8 cellular contexts compared by ENCODE assay signal in the genomic region with DNA sequence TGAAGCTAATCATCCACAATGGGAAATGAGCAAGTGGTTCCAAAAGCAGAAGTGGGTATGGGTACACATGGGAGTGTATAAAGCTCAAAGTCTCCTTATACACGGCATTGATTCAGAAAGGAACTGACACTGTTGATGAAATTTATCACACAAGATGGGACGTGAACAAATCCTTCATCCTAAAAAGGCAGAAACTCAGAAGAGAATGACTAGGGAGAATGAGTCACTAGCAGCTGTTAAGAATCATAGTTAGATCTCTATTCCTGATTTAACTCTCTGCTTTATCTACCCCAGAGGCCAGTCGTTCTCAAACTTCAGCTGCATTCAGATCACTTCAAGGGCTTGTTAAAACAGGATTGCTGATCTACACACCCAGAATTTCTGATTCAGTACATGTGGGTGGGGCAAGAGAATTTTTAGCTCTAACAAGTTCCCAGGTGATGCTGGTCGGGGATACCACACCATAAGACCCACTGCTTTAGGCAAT.
DNase-seq lines count a peak whose midpoint lies in the region; ATAC-seq and TF ChIP-seq lines count a peak whose summit lies in the region.

No MANE protein-coding gene starts in this region.

- no peak overlapping the region for H2AFZ ChIP-seq in MM.1S (ENCODE audit: low read length)

- peaks cover 4% of the 10 kb centered on the region for H3K27me3 Mint-ChIP-seq in brain

- peak overlapping the region in 3 of 5 experiments; percentile 73 to 90 (median 87) for H3K27ac Mint-ChIP-seq in brain

- no peaks in the 10 kb centered on the region for H3K9me3 ChIP-seq in MM.1S (replicated peaks; ENCODE audit: insufficient read depth, low read length)

- H3K27ac ChIP-seq in MM.1S (ENCODE audit: low read length): no peak overlapping the region

- no peaks in the 10 kb centered on the region for H3K27me3 ChIP-seq in MM.1S (replicated peaks; ENCODE audit: insufficient read depth, low read length)

- H3K9me2 ChIP-seq in MM.1S (replicated peaks; ENCODE audit: insufficient read depth, low read length): no peaks in the 10 kb centered on the region

- H3K9ac ChIP-seq in MM.1S (ENCODE audit: low read length): no peak overlapping the region

- H3K36me3 Mint-ChIP-seq in brain: peaks cover 8% of the 10 kb centered on the region

- DNase-seq in AG08396 (ENCODE audit: low spot score): peak; percentile 24
- DNase-seq in HCEC 1CT: peak; percentile 94
- peak; percentile 37 for DNase-seq in middle frontal gyrus (ENCODE audit: extremely low spot score, low spot score)
- no peak for DNase-seq in left lobe of liver (ENCODE audit: low spot score)
- no peak for DNase-seq in NCI-H1048 (lab: John Stamatoyannopoulos, UW)
- no peak for DNase-seq in MM.1S

- peak overlapping the region in 1 of 5 experiments; percentile 36 for H3K4me3 Mint-ChIP-seq in brain

- H3K9me3 Mint-ChIP-seq in brain: peaks cover 0 to 13% (median 12%) of the 10 kb centered on the region in 5 experiments

- H3K4me1 Mint-ChIP-seq in brain: peaks cover 42% of the 10 kb centered on the region

- H3K4me2 ChIP-seq in MM.1S (ENCODE audit: low read depth, low read length): no peak overlapping the region

- no peak overlapping the region for H3K4me3 ChIP-seq in MM.1S (ENCODE audit: low read length)

- no peaks in the 10 kb centered on the region for H4K20me1 ChIP-seq in MM.1S (ENCODE audit: insufficient read depth, low read length)

- no peaks in the 10 kb centered on the region for H3F3A ChIP-seq in MM.1S (ENCODE audit: insufficient read depth, low read length)

- H3K79me2 ChIP-seq in MM.1S (ENCODE audit: low read length): no peaks in the 10 kb centered on the region

- no peaks in the 10 kb centered on the region for H3K4me1 ChIP-seq in MM.1S (ENCODE audit: low read length)

- no peak for ATAC-seq in left lobe of liver
- no peak for ATAC-seq in HG03521 (IDR thresholded peaks at IDR 0.05; ENCODE audit: unreplicated experiment)

- no peaks in the 10 kb centered on the region for H3K36me3 ChIP-seq in MM.1S (replicated peaks; ENCODE audit: insufficient read depth, low read length)

- TF ChIP-seq CTCF in brain (conservative IDR thresholded peaks at IDR 0.05): no peak
- TF ChIP-seq CTCF in MM.1S (IDR thresholded peaks at IDR 0.05; ENCODE audit: low read length): no peak

Comparison
In these comparisons a context has a peak if more than half of its experiments do, and no peak if none do; other contexts are left out.
1. DNase-seq: peak in AG08396 (single experiment), HCEC 1CT (single experiment) and middle frontal gyrus (single experiment); none in left lobe of liver (single experiment), NCI-H1048 (single experiment) and MM.1S (single experiment).